Comparison of ENCODE assay signal across 8 cellular contexts in genomic region chr21:8257083-8257799, GRCh38.
A peak's percentile ranks its signal among the peaks of the same experiment; 100 is the strongest.
DNase-seq lines count a peak whose midpoint lies in the region; ATAC-seq and TF ChIP-seq lines count a peak whose summit lies in the region.
"Not testable (repeated sequence)": the region's sequence is repeated elsewhere in the genome, so short reads cannot be mapped to it uniquely, and the experiment has no call there.

No MANE protein-coding gene starts in this region.

- not testable (repeated sequence) for H3K4me1 Mint-ChIP-seq in CD4-positive, alpha-beta T cell (ENCODE audit: low read depth); activated T-helper 1 cell treated with anti-CD3 and anti-CD28 coated beads, Interleukin-12 subunit alpha, Interleukin-12 subunit beta, Interleukin-2, Interleukin-4 antibody, amounts not matched to agents 30 ng/mL and 10 ng/mL and 1 ng/mL, durations not matched to agents 14 hours and 24 hours and 36 hours (ENCODE audit: low read depth); stimulated activated memory B cell treated with anti-CD40 and anti-IgM and Interleukin-4, amounts not matched to agents 10 μg/mL and 1 μg/mL and 100 μg/mL, for 72 hours

- H3K4me3 ChIP-seq in RWPE2 (ENCODE audit: severe bottlenecking), result not testable (repeated sequence)

- POLR2A ChIA-PET in CD4-positive, alpha-beta T cell (lab: Charles Lee), result not testable (repeated sequence)

- not testable (repeated sequence) for H3K4me1 ChIP-seq in RWPE2 (ENCODE audit: insufficient read depth, poor library complexity, severe bottlenecking)

- H3K36me3 ChIP-seq in RWPE2 (ENCODE audit: low read depth), result not testable (repeated sequence)

- not testable (repeated sequence) for TF ChIP-seq CTCF in CD4-positive, alpha-beta T cell (IDR thresholded peaks at IDR 0.05); RWPE2 (IDR thresholded peaks at IDR 0.05; ENCODE audit: poor library complexity, severe bottlenecking)

- CTCF ChIA-PET in CD4-positive, alpha-beta T cell (lab: Charles Lee), result not testable (repeated sequence)

- intact Hi-C loops in CD4-positive, alpha-beta T cell (cut with DNase I, micrococcal nuclease); activated T-helper 1 cell treated with anti-CD3 and anti-CD28 coated beads, Interleukin-12 subunit alpha, Interleukin-12 subunit beta, Interleukin-2, Interleukin-4 antibody, amounts not matched to agents 30 ng/mL and 10 ng/mL and 1 ng/mL, durations not matched to agents 14 hours and 24 hours and 36 hours (cut with micrococcal nuclease): not testable (repeated sequence)

- not testable (repeated sequence) for ATAC-seq in CD4-positive, alpha-beta T cell (ENCODE audit: poor library complexity); RWPE2 (ENCODE audit: low read depth)
- peak; percentile 74 for ATAC-seq in stimulated activated memory B cell treated with anti-CD40 and anti-IgM and Interleukin-4, amounts not matched to agents 10 μg/mL and 1 μg/mL and 100 μg/mL, for 72 hours

- not testable (repeated sequence) for H3K4me3 Mint-ChIP-seq in CD4-positive, alpha-beta T cell; activated T-helper 1 cell treated with anti-CD3 and anti-CD28 coated beads, Interleukin-12 subunit alpha, Interleukin-12 subunit beta, Interleukin-2, Interleukin-4 antibody, amounts not matched to agents 30 ng/mL and 10 ng/mL and 1 ng/mL, durations not matched to agents 14 hours and 24 hours and 36 hours; stimulated activated memory B cell treated with anti-CD40 and anti-IgM and Interleukin-4, amounts not matched to agents 10 μg/mL and 1 μg/mL and 100 μg/mL, for 72 hours

- H3K9me3 ChIP-seq in CD4-positive, alpha-beta T cell (ENCODE audit: control insufficient read depth, low read length); RWPE2 (ENCODE audit: severe bottlenecking): not testable (repeated sequence)

- H3K27me3 Mint-ChIP-seq in CD4-positive, alpha-beta T cell; activated T-helper 1 cell treated with anti-CD3 and anti-CD28 coated beads, Interleukin-12 subunit alpha, Interleukin-12 subunit beta, Interleukin-2, Interleukin-4 antibody, amounts not matched to agents 30 ng/mL and 10 ng/mL and 1 ng/mL, durations not matched to agents 14 hours and 24 hours and 36 hours (ENCODE audit: insufficient read depth); stimulated activated memory B cell treated with anti-CD40 and anti-IgM and Interleukin-4, amounts not matched to agents 10 μg/mL and 1 μg/mL and 100 μg/mL, for 72 hours: not testable (repeated sequence)

- H3K27ac ChIP-seq in CD4-positive, alpha-beta T cell (ENCODE audit: low read depth, low read length); RWPE2 (ENCODE audit: poor library complexity, severe bottlenecking): not testable (repeated sequence)

- not testable (repeated sequence) for H3K27me3 ChIP-seq in CD4-positive, alpha-beta T cell (ENCODE audit: control insufficient read depth, insufficient read depth, low read length); RWPE2 (ENCODE audit: insufficient read depth, poor library complexity, severe bottlenecking)

- peak in 6 of 10 experiments; percentile 0 to 47 (median 4) for DNase-seq in CD4-positive, alpha-beta T cell
- DNase-seq in RWPE2 (ENCODE audit: low spot score), result peak; percentile 4
- DNase-seq in activated CD4-positive, alpha-beta T cell treated with anti-CD3 and anti-CD28 coated beads, Interleukin-2, amount 50 U/mL, for 48 hours, result peak; percentile 2 to 23
- DNase-seq in activated T-helper 1 cell treated with anti-CD3 and anti-CD28 coated beads, Interleukin-12 subunit alpha, Interleukin-12 subunit beta, Interleukin-2, Interleukin-4 antibody, amounts not matched to agents 30 ng/mL and 10 ng/mL and 1 ng/mL, durations not matched to agents 14 hours and 24 hours and 36 hours (ENCODE audit: low spot score), result peak; percentile 31
- peak; percentile 38 for DNase-seq in ecto neural progenitor cell (ENCODE audit: low spot score)
- DNase-seq in kidney tubule cell (ENCODE audit: low spot score), result peak; percentile 3
- peak; percentile 0 for DNase-seq in renal cortical epithelial cell (ENCODE audit: low read depth)

- H3K36me3 Mint-ChIP-seq in CD4-positive, alpha-beta T cell (ENCODE audit: low read depth); activated T-helper 1 cell treated with anti-CD3 and anti-CD28 coated beads, Interleukin-12 subunit alpha, Interleukin-12 subunit beta, Interleukin-2, Interleukin-4 antibody, amounts not matched to agents 30 ng/mL and 10 ng/mL and 1 ng/mL, durations not matched to agents 14 hours and 24 hours and 36 hours (ENCODE audit: low read depth); stimulated activated memory B cell treated with anti-CD40 and anti-IgM and Interleukin-4, amounts not matched to agents 10 μg/mL and 1 μg/mL and 100 μg/mL, for 72 hours: not testable (repeated sequence)

- not testable (repeated sequence) for H3K9me3 Mint-ChIP-seq in CD4-positive, alpha-beta T cell; activated T-helper 1 cell treated with anti-CD3 and anti-CD28 coated beads, Interleukin-12 subunit alpha, Interleukin-12 subunit beta, Interleukin-2, Interleukin-4 antibody, amounts not matched to agents 30 ng/mL and 10 ng/mL and 1 ng/mL, durations not matched to agents 14 hours and 24 hours and 36 hours; stimulated activated memory B cell treated with anti-CD40 and anti-IgM and Interleukin-4, amounts not matched to agents 10 μg/mL and 1 μg/mL and 100 μg/mL, for 72 hours

- H3K27ac Mint-ChIP-seq in CD4-positive, alpha-beta T cell; activated T-helper 1 cell treated with anti-CD3 and anti-CD28 coated beads, Interleukin-12 subunit alpha, Interleukin-12 subunit beta, Interleukin-2, Interleukin-4 antibody, amounts not matched to agents 30 ng/mL and 10 ng/mL and 1 ng/mL, durations not matched to agents 14 hours and 24 hours and 36 hours; stimulated activated memory B cell treated with anti-CD40 and anti-IgM and Interleukin-4, amounts not matched to agents 10 μg/mL and 1 μg/mL and 100 μg/mL, for 72 hours: not testable (repeated sequence)
